ENCODE assay signal across 21 cellular contexts in genomic region chr1:217109928-217110327, GRCh38.
A peak's percentile ranks its signal among the peaks of the same experiment; 100 is the strongest.
DNase-seq lines count a peak whose midpoint lies in the region; ATAC-seq and TF ChIP-seq lines count a peak whose summit lies in the region.
"Had no signal": no experiment of that assay in that cellular context is flagged by ENCODE, and none has a peak within 500 bp of the region (broad histone marks: within the 10 kb centered on the region; RNA-seq: fewer than 3 reads in every experiment).

No MANE protein-coding gene starts in this region.

- H3K4me3 ChIP-seq in neuronal stem cell (ENCODE audit: low read length in 2 of 2) = no peak overlapping the region
- H3K4me3 ChIP-seq: A549; BLaER1 treated with 17β-estradiol and CSF1 and Interleukin-3, amounts not matched to agents 10 nM and 100 nM; GM12878; HAP-1 had no signal

- ATAC-seq in foreskin keratinocyte (peak; percentile 63), left lobe of liver (no peak)
- ATAC-seq: A549, GM12878 had no signal

- H3K4me1 ChIP-seq in foreskin keratinocyte (peaks cover 9% of the 10 kb centered on the region), neuronal stem cell (ENCODE audit: control insufficient read depth in 2 of 2, insufficient read depth in 1 of 2, low read depth in 1 of 2, low read length in 2 of 2) (peaks cover 5 to 10% of the 10 kb centered on the region in 2 donors)
- H3K4me1 ChIP-seq: A549, BE2C, HAP-1 had no signal

- TF ChIP-seq CTCF in foreskin keratinocyte (conservative IDR thresholded peaks at IDR 0.05) = no peak

- H3K18ac ChIP-seq in neuronal stem cell (ENCODE audit: low read length) = no peak overlapping the region

- DNase-seq in HT1080 (ENCODE audit: low read depth) (peak; percentile 21), RKO (ENCODE audit: low spot score) (peak; percentile 2), foreskin keratinocyte (peak in 1 of 2 donors; percentile 59), left lobe of liver (ENCODE audit: low spot score) (no peak), HEK293T (ENCODE audit: extremely low spot score) (no peak), neuronal stem cell (ENCODE audit: low spot score) (no peak)
- DNase-seq: 8988T; ACHN; AML-193; BE2C; CD4-positive, alpha-beta T cell; CD8-positive, alpha-beta memory T cell; DMS 273 treated with DMSO at 0.1 percent for 48 hours; DMS79; EL; GDM1; GOT3 had no signal

- no peak overlapping the region for H3K27ac ChIP-seq in foreskin keratinocyte
- H3K27ac ChIP-seq in neuronal stem cell (replicated peaks; ENCODE audit: low read length) = no peak overlapping the region
- H3K27ac ChIP-seq: A549; BLaER1 treated with 17β-estradiol and CSF1 and Interleukin-3, amounts not matched to agents 10 nM and 100 nM had no signal

- no peak overlapping the region for H4K8ac ChIP-seq in neuronal stem cell (ENCODE audit: low read depth, low read length)

- H3K9ac ChIP-seq in neuronal stem cell (ENCODE audit: low read depth, low read length, poor library complexity) = no peak overlapping the region
- H3K9ac ChIP-seq: BLaER1 treated with 17β-estradiol and CSF1 and Interleukin-3, amounts not matched to agents 10 nM and 100 nM had no signal

- H4K91ac ChIP-seq in neuronal stem cell (ENCODE audit: low read depth, low read length, poor library complexity) = no peak overlapping the region

- no peak overlapping the region for H2BK120ac ChIP-seq in neuronal stem cell (ENCODE audit: low read depth, low read length)

- H3K27me3 ChIP-seq in foreskin keratinocyte (no peaks in the 10 kb centered on the region), neuronal stem cell (ENCODE audit: control insufficient read depth in 3 of 3, insufficient read depth in 3 of 3, low read depth in 1 of 3, low read length in 3 of 3) (peaks cover 0 to 14% (median 0%) of the 10 kb centered on the region in 3 experiments)
- H3K27me3 ChIP-seq: BLaER1 treated with 17β-estradiol and CSF1 and Interleukin-3, amounts not matched to agents 10 nM and 100 nM had no signal

- no peak overlapping the region for H2BK12ac ChIP-seq in neuronal stem cell (ENCODE audit: low read length)

- H3K4me2 ChIP-seq in neuronal stem cell (ENCODE audit: insufficient read depth, low read length, poor library complexity, severe bottlenecking) = no peak overlapping the region
- H3K4me2 ChIP-seq: A549; BLaER1 treated with 17β-estradiol and CSF1 and Interleukin-3, amounts not matched to agents 10 nM and 100 nM had no signal

- no peak overlapping the region for H2AFZ ChIP-seq in neuronal stem cell (ENCODE audit: low read length)

- no peak overlapping the region for H3K23ac ChIP-seq in neuronal stem cell (ENCODE audit: low read depth, low read length, poor library complexity)

- POLR2A ChIA-PET in HEK293T (lab: Yijun Ruan, JAX) = no interaction called here

- H2BK5ac ChIP-seq in neuronal stem cell (ENCODE audit: low read length) = no peak overlapping the region

- no peak overlapping the region for H3K14ac ChIP-seq in neuronal stem cell (ENCODE audit: low read length)

- WGBS in neuronal stem cell (ENCODE audit: extremely low coverage in 2 of 2, insufficient read length in 2 of 2, insufficient replicate concordance in 1 of 2), 2 donors = no CpG with 5 or more reads among the region's 1 CpG

- no peaks in the 10 kb centered on the region for H3K36me3 ChIP-seq in neuronal stem cell (replicated peaks in 1 of 2; ENCODE audit: control insufficient read depth in 2 of 2, insufficient read depth in 2 of 2, low read length in 2 of 2)
- H3K36me3 ChIP-seq: BE2C; BLaER1 treated with 17β-estradiol and CSF1 and Interleukin-3, amounts not matched to agents 10 nM and 100 nM; HAP-1 had no signal

- CTCF ChIA-PET in HEK293T (lab: Yijun Ruan, JAX) = no interaction called here

- H2AK5ac ChIP-seq in neuronal stem cell (ENCODE audit: low read depth, low read length) = no peak overlapping the region

- no peak overlapping the region for H2BK15ac ChIP-seq in neuronal stem cell (ENCODE audit: low read length)

- H3K9me3 ChIP-seq in neuronal stem cell (replicated peaks in 1 of 2; ENCODE audit: control insufficient read depth in 2 of 2, insufficient read depth in 1 of 2, low read depth in 1 of 2, low read length in 2 of 2) = no peaks in the 10 kb centered on the region
- H3K9me3 ChIP-seq: A549; BE2C; BLaER1 treated with 17β-estradiol and CSF1 and Interleukin-3, amounts not matched to agents 10 nM and 100 nM; HAP-1 had no signal

- no peak overlapping the region for H3K4ac ChIP-seq in neuronal stem cell (ENCODE audit: low read length)

- no peaks in the 10 kb centered on the region for H3K79me1 ChIP-seq in neuronal stem cell (ENCODE audit: low read depth, low read length)

TF ChIP-seq in HEK293T, 16 proteins besides CTCF, POLR2A, EP300 and RAD21:
- TF ChIP-seq L3MBTL2 (conservative IDR thresholded peaks at IDR 0.05) (no peak), NFRKB (IDR thresholded peaks at IDR 0.05) (no peak), SP1 (IDR thresholded peaks at IDR 0.05) (no peak)

Comparison
In these comparisons a context has a peak if more than half of its experiments do, and no peak if none do; other contexts are left out.
1. DNase-seq: peak in HT1080 (single experiment) and RKO (single experiment); none in left lobe of liver (single experiment), HEK293T (single experiment) and neuronal stem cell (single experiment).